In genomic region chr12:49188205-49188915, GRCh38 we compare ENCODE assay signal across 1 cellular context.
TF ChIP-seq lines count a peak whose summit lies in the region.

No MANE protein-coding gene starts in this region.

TF ChIP-seq in GM12878, 131 proteins besides CTCF, POLR2A, EP300 and RAD21:
- TF ChIP-seq YY1 (IDR thresholded peaks at IDR 0.05; ENCODE audit: low read depth, low read length) (0 out of 2 replicates have a peak, but pooled peaks have one; percentile 34), RELB (IDR thresholded peaks at IDR 0.05; ENCODE audit: low read depth) (peak; percentile 22; the same call in 1 of the 2 replicates), EGR1 (IDR thresholded peaks at IDR 0.05; ENCODE audit: borderline replicate concordance in 1 of 2, low read depth in 2 of 2, low read length in 2 of 2) (peak in 1 of 2 experiments; percentile 96; a peak in 2 of 3 replicates), HDAC2 (IDR thresholded peaks at IDR 0.05) (peak; percentile 92), ZNF384 (IDR thresholded peaks at IDR 0.05; ENCODE audit: borderline replicate concordance, low read depth, low read length) (peak; percentile 77), HDAC6 (IDR thresholded peaks at IDR 0.05; ENCODE audit: unreplicated experiment) (peak; percentile 99), IKZF2 (IDR thresholded peaks at IDR 0.05) (peak; percentile 54 to 65; a peak in 3 of 4 replicates), MEF2B (IDR thresholded peaks at IDR 0.05; ENCODE audit: partially characterized antibody, poor library complexity, severe bottlenecking) (peak; percentile 54), POLR2AphosphoS5 (IDR thresholded peaks at IDR 0.05; ENCODE audit: low read length) (no peak), EED (IDR thresholded peaks at IDR 0.05; ENCODE audit: low read depth) (peak; percentile 21; the same call in 1 of the 2 replicates), IKZF1 (conservative IDR thresholded peaks at IDR 0.05) (peak; percentile 58; the same call in 1 of the 2 replicates), IRF4 (IDR thresholded peaks at IDR 0.05; ENCODE audit: low read depth, low read length) (no peak), ZNF207 (IDR thresholded peaks at IDR 0.05; ENCODE audit: borderline replicate concordance) (no peak)
